In genomic region chr12:121786441-121786825, GRCh38 we compare ENCODE assay signal across 8 cellular contexts. TPM values are rescaled to one million over a fixed set of nuclear protein-coding genes. Genes with fewer than 3 reads are reported as not detected.
A peak's percentile ranks its signal among the peaks of the same experiment; 100 is the strongest.
DNase-seq lines count a peak whose midpoint lies in the region; ATAC-seq and TF ChIP-seq lines count a peak whose summit lies in the region.

No MANE protein-coding gene starts in this region.

- H4K20me1 ChIP-seq in hepatocyte (ENCODE audit: insufficient read depth, poor library complexity, severe bottlenecking): peaks cover 3% of the 10 kb centered on the region

- WGBS in hepatocyte (ENCODE audit: low lambda C conversion rate, missing lambda C conversion rate): 78% methylated on average over 6 of the region's 6 CpGs
- WGBS in upper lobe of left lung, 2 donors: 36 to 54% methylated on average over 5 to 6 of the region's 6 CpGs

- H3K27me3 ChIP-seq in hepatocyte: no peaks in the 10 kb centered on the region
- H3K27me3 ChIP-seq in upper lobe of left lung: no peaks in the 10 kb centered on the region

- peak overlapping the region; percentile 43 for H3K27ac ChIP-seq in 22Rv1
- H3K27ac ChIP-seq in hepatocyte: peak overlapping the region; percentile 59
- H3K27ac ChIP-seq in upper lobe of left lung: peak overlapping the region; percentile 48 to 85 (median 60)

- H3K4me1 ChIP-seq in hepatocyte (ENCODE audit: insufficient read depth) (peaks cover 9% of the 10 kb centered on the region), upper lobe of left lung (peaks cover 34 to 67% (median 55%) of the 10 kb centered on the region in 4 donors)

- no peak overlapping the region for H3K4me2 ChIP-seq in hepatocyte

- no peak overlapping the region for H2AFZ ChIP-seq in hepatocyte

- no peak for TF ChIP-seq CTCF in 22Rv1 (IDR thresholded peaks at IDR 0.05)
- TF ChIP-seq CTCF in hepatocyte (IDR thresholded peaks at IDR 0.05; ENCODE audit: poor library complexity): no peak
- no peak for TF ChIP-seq CTCF in upper lobe of left lung (IDR thresholded peaks at IDR 0.05)

- TF ChIP-seq RAD21 in Ishikawa (IDR thresholded peaks at IDR 0.05; ENCODE audit: low read depth): peak; percentile 12; the same call in 1 of the 2 replicates

- DNase-seq in activated gamma-delta T cell (lab: John Stamatoyannopoulos, UW): peak; percentile 46
- no peak for DNase-seq in hepatocyte (ENCODE audit: low spot score)
- DNase-seq in upper lobe of left lung: peak in 1 of 2 donors; percentile 92
- DNase-seq in NCI-H128 (lab: John Stamatoyannopoulos, UW; ENCODE audit: unreplicated experiment): no peak

- no peak for TF ChIP-seq POLR2A in upper lobe of left lung (IDR thresholded peaks at IDR 0.05)

- H3K9me3 ChIP-seq in hepatocyte (ENCODE audit: low read depth) (no peaks in the 10 kb centered on the region), upper lobe of left lung (no peaks in the 10 kb centered on the region)

- no peaks in the 10 kb centered on the region for H3K36me3 ChIP-seq in hepatocyte (replicated peaks; ENCODE audit: insufficient read depth, low read depth)
- H3K36me3 ChIP-seq in upper lobe of left lung: no peaks in the 10 kb centered on the region

- no peaks in the 10 kb centered on the region for H3K9me2 ChIP-seq in hepatocyte (replicated peaks; ENCODE audit: insufficient read depth)

- peak; percentile 64; the same call in 1 of the 2 replicates for TF ChIP-seq EP300 in Ishikawa (IDR thresholded peaks at IDR 0.05; ENCODE audit: borderline replicate concordance)
- TF ChIP-seq EP300 in upper lobe of left lung (IDR thresholded peaks at IDR 0.05): peak in 1 of 4 donors; percentile 16

- peaks cover 60% of the 10 kb centered on the region for H3K79me2 ChIP-seq in hepatocyte

- peak; percentile 34 to 76 for ATAC-seq in upper lobe of left lung (ENCODE audit: low FRiP score in 2 of 2)
- ATAC-seq in GM18520 (IDR thresholded peaks at IDR 0.05; ENCODE audit: unreplicated experiment): no peak
- no peak for ATAC-seq in HG02763 (IDR thresholded peaks at IDR 0.05; ENCODE audit: unreplicated experiment)

- H3K4me3 ChIP-seq in hepatocyte: no peak overlapping the region
- H3K4me3 ChIP-seq in upper lobe of left lung: no peak overlapping the region

TF ChIP-seq in Ishikawa, 13 proteins besides CTCF, POLR2A, EP300 and RAD21:
- TF ChIP-seq NFIC (IDR thresholded peaks at IDR 0.05) (peak; percentile 84), CEBPB (IDR thresholded peaks at IDR 0.05) (peak; percentile 98), TCF12 (IDR thresholded peaks at IDR 0.05; ENCODE audit: low read depth) (peak; percentile 64; the same call in 1 of the 2 replicates), CREB1 (IDR thresholded peaks at IDR 0.05; ENCODE audit: low read depth) (no peak), USF1 (IDR thresholded peaks at IDR 0.05) (no peak), REST (IDR thresholded peaks at IDR 0.05; ENCODE audit: low read depth) (no peak), TEAD4 (IDR thresholded peaks at IDR 0.05) (peak; percentile 42; the same call in 1 of the 2 replicates), MAX (IDR thresholded peaks at IDR 0.05) (peak; percentile 48; the same call in 1 of the 2 replicates), EGR1 (IDR thresholded peaks at IDR 0.05) (no peak)

RNA-seq across cellular contexts. Expression of gene RHOF, which starts 7.1 kb away (rescaled TPM):
- total RNA-seq in hepatocyte (38.7 and 45.3 TPM in 2 replicates), upper lobe of left lung (100 to 1,000 TPM in 2 of 6 donors, 10 to 100 TPM in 4; 33.5 to 145 (median 45.5) TPM)
- polyA plus RNA-seq in hepatocyte: 40.4 and 43.6 TPM in 2 replicates

RNA-seq across cellular contexts. Expression of gene SETD1B, which starts 17.4 kb away (rescaled TPM):
- total RNA-seq in hepatocyte (2.7 and 3.8 TPM in 2 replicates), upper lobe of left lung (10 to 100 TPM in 5 of 6 donors, 1 to 10 TPM in 1; 9.3 to 47.1 (median 20.4) TPM)
- 2.5 and 2.7 TPM in 2 replicates for polyA plus RNA-seq in hepatocyte

Comparison
In these comparisons a context has a peak if more than half of its experiments do, and no peak if none do; other contexts are left out.
1. ATAC-seq: peak in upper lobe of left lung (2 of 2); none in GM18520 (single experiment) and HG02763 (single experiment).
2. Peak in every context shown above with its lines, with median percentiles within 50 percentile points of each other: H3K27ac ChIP-seq.